In genomic region chr17:10875411-10875810, GRCh38 we compare ENCODE assay signal across 10 cellular contexts. TPM values are rescaled to one million over a fixed set of nuclear protein-coding genes. Genes with fewer than 3 reads are reported as not detected.
DNase-seq lines count a peak whose midpoint lies in the region; ATAC-seq and TF ChIP-seq lines count a peak whose summit lies in the region.
"Had no signal": no experiment of that assay in that cellular context is flagged by ENCODE, and none has a peak within 500 bp of the region (broad histone marks: within the 10 kb centered on the region; RNA-seq: fewer than 3 reads in every experiment).

No MANE protein-coding gene starts in this region.

- no peak overlapping the region for H3K23ac ChIP-seq in mesendoderm (ENCODE audit: low read length)

- peaks cover 16% of the 10 kb centered on the region for H3K27me3 Mint-ChIP-seq in Calu3 (ENCODE audit: unreplicated experiment)
- H3K27me3 Mint-ChIP-seq in activated naive CD4-positive, alpha-beta T cell treated with anti-CD3 and anti-CD28 coated beads, Interleukin-2, amount 10 ng/mL, durations not matched to agents 7 days and 5 days: peaks cover 10% of the 10 kb centered on the region

- H3K4me2 ChIP-seq in mesendoderm (ENCODE audit: low read length): no peak overlapping the region

- no peak overlapping the region for H3K9ac ChIP-seq in mesendoderm (ENCODE audit: low read length)

- H3K36me3 Mint-ChIP-seq in Calu3 (ENCODE audit: insufficient read depth, unreplicated experiment): no peaks in the 10 kb centered on the region
- no peaks in the 10 kb centered on the region for H3K36me3 Mint-ChIP-seq in activated naive CD4-positive, alpha-beta T cell treated with anti-CD3 and anti-CD28 coated beads, Interleukin-2, amount 10 ng/mL, durations not matched to agents 7 days and 5 days
- H3K36me3 Mint-ChIP-seq: brain had no signal

- no peak overlapping the region for H4K5ac ChIP-seq in mesendoderm (ENCODE audit: low read length)

- no peak overlapping the region for H3K18ac ChIP-seq in mesendoderm (ENCODE audit: low read length)

- H3K4me3 Mint-ChIP-seq in Calu3 (ENCODE audit: low read depth, unreplicated experiment): no peak overlapping the region
- H3K4me3 Mint-ChIP-seq in activated naive CD4-positive, alpha-beta T cell treated with anti-CD3 and anti-CD28 coated beads, Interleukin-2, amount 10 ng/mL, durations not matched to agents 7 days and 5 days: no peak overlapping the region
- H3K4me3 Mint-ChIP-seq: brain had no signal

- no peaks in the 10 kb centered on the region for H3K9me3 Mint-ChIP-seq in Calu3 (ENCODE audit: low read depth, unreplicated experiment)
- H3K9me3 Mint-ChIP-seq in activated naive CD4-positive, alpha-beta T cell treated with anti-CD3 and anti-CD28 coated beads, Interleukin-2, amount 10 ng/mL, durations not matched to agents 7 days and 5 days: no peaks in the 10 kb centered on the region

- no peak for TF ChIP-seq CTCF in Calu3 (IDR thresholded peaks at IDR 0.05; ENCODE audit: unreplicated experiment)

- H3K4me3 ChIP-seq in mesendoderm (ENCODE audit: low read length): no peak overlapping the region

- H3K27ac ChIP-seq in mesendoderm (ENCODE audit: low read depth, low read length): no peak overlapping the region

- H2BK5ac ChIP-seq in mesendoderm (ENCODE audit: low read length): no peak overlapping the region

- intact Hi-C loops in Calu3 (cut with micrococcal nuclease; ENCODE audit: unreplicated experiment): loop anchor here (5.0 kb wide), 1 partner anchor 1112 kb away; no protein-coding TSS in a partner anchor

- no peak overlapping the region for H4K8ac ChIP-seq in mesendoderm (ENCODE audit: low read depth, low read length)

- no peak overlapping the region for H3K4ac ChIP-seq in mesendoderm (ENCODE audit: low read depth, low read length)

- no peak for ATAC-seq in HG03097 (IDR thresholded peaks at IDR 0.05; ENCODE audit: low FRiP score, unreplicated experiment)

- H2AK5ac ChIP-seq in mesendoderm (ENCODE audit: low read length): no peak overlapping the region

- H3K27ac Mint-ChIP-seq in Calu3 (ENCODE audit: unreplicated experiment): no peak overlapping the region
- H3K27ac Mint-ChIP-seq in activated naive CD4-positive, alpha-beta T cell treated with anti-CD3 and anti-CD28 coated beads, Interleukin-2, amount 10 ng/mL, durations not matched to agents 7 days and 5 days: no peak overlapping the region

- DNase-seq in Calu3: peak; percentile 1
- peak; percentile 21 for DNase-seq in HT1080 (ENCODE audit: low read depth)
- DNase-seq in activated naive CD4-positive, alpha-beta T cell treated with anti-CD3 and anti-CD28 coated beads, Interleukin-2, amount 10 ng/mL, durations not matched to agents 7 days and 5 days: peak; percentile 43
- DNase-seq in mesendoderm: peak; percentile 74
- no peak for DNase-seq in foreskin melanocyte
- DNase-seq in NCI-H2081 treated with DMSO at 0.1 percent for 48 hours (lab: John Stamatoyannopoulos, UW): no peak
- no peak for DNase-seq in activated effector memory CD4-positive, alpha-beta T cell treated with anti-CD3 and anti-CD28 coated beads, Interleukin-2, amount 50 U/mL, for 16 hours

- H3K79me2 ChIP-seq in mesendoderm (ENCODE audit: control insufficient read depth, insufficient read depth, low read length): no peaks in the 10 kb centered on the region

- no peaks in the 10 kb centered on the region for H3K4me1 ChIP-seq in mesendoderm (ENCODE audit: control insufficient read depth, low read depth, low read length)

- no peaks in the 10 kb centered on the region for H3K4me1 Mint-ChIP-seq in Calu3 (ENCODE audit: low read depth, unreplicated experiment)
- H3K4me1 Mint-ChIP-seq in activated naive CD4-positive, alpha-beta T cell treated with anti-CD3 and anti-CD28 coated beads, Interleukin-2, amount 10 ng/mL, durations not matched to agents 7 days and 5 days: no peaks in the 10 kb centered on the region

- BruUV-seq in Calu3 (replicated peaks; lab: Mats Ljungman, UMichigan): no TSS peak

- no peaks in the 10 kb centered on the region for H3K79me1 ChIP-seq in mesendoderm (ENCODE audit: low read length)

- H2BK15ac ChIP-seq in mesendoderm (replicated peaks; ENCODE audit: low read depth): no peak overlapping the region

- no peak overlapping the region for H2BK120ac ChIP-seq in mesendoderm (ENCODE audit: low read depth, low read length)

- WGBS in mesendoderm (ENCODE audit: extremely low coverage, insufficient coverage, low lambda C conversion rate): no CpG with 5 or more reads among the region's 9 CpGs

- no peak overlapping the region for H3K56ac ChIP-seq in mesendoderm (ENCODE audit: low read length)

- CTCF ChIA-PET in Calu3 (lab: Charles Lee): interaction anchor here (0.5 to 0.9 kb wide), 6 partner anchors 32 to 1113 kb away, joined by 3 to 7 read pairs (median 5); no protein-coding TSS in a partner anchor
- CTCF ChIA-PET in activated naive CD4-positive, alpha-beta T cell treated with anti-CD3 and anti-CD28 coated beads, Interleukin-2, amount 10 ng/mL, durations not matched to agents 7 days and 5 days (lab: Charles Lee): interaction anchor here (0.5 to 2.1 kb wide), 12 partner anchors 9 to 1824 kb away, joined by 3 to 12 read pairs (median 3); no protein-coding TSS in a partner anchor

- no peaks in the 10 kb centered on the region for H3K36me3 ChIP-seq in mesendoderm (ENCODE audit: control insufficient read depth, insufficient read depth, low read length)

- H3K27me3 ChIP-seq in mesendoderm (ENCODE audit: insufficient read depth, low read length, poor library complexity): no peaks in the 10 kb centered on the region

RNA-seq across cellular contexts. Expression of gene PIRT, which starts 37.5 kb away (rescaled TPM):
- not detected in 2 replicates for total RNA-seq in Calu3 (2022)
- not detected in 2 replicates for total RNA-seq in HT1080 (2014; rRNA removed; shearing (Covaris generic))
- not detected in 2 replicates for polyA plus RNA-seq in HT1080 (2015; cell fraction: cytosol; rRNA removed)
- not detected in 2 replicates for polyA plus RNA-seq in HT1080 (2015; cell fraction: nucleus; rRNA removed)
- polyA plus RNA-seq in mesendoderm (2013, experiment 1 of 2): not detected
- not detected for polyA plus RNA-seq in mesendoderm (2013, experiment 2 of 2)
- total RNA-seq: posterior vena cava had no signal

Comparison
In these comparisons a context has a peak if more than half of its experiments do, and no peak if none do; other contexts are left out.
1. DNase-seq: peak in Calu3 (single experiment), HT1080 (single experiment), activated naive CD4-positive, alpha-beta T cell treated with anti-CD3 and anti-CD28 coated beads, Interleukin-2, amount 10 ng/mL, durations not matched to agents 7 days and 5 days (single experiment) and mesendoderm (single experiment); none in foreskin melanocyte (single experiment), NCI-H2081 treated with DMSO at 0.1 percent for 48 hours (single experiment) and activated effector memory CD4-positive, alpha-beta T cell treated with anti-CD3 and anti-CD28 coated beads, Interleukin-2, amount 50 U/mL, for 16 hours (single experiment).